In genomic region chr7:92427193-92427592, GRCh38 we compare ENCODE assay signal across 34 cellular contexts. TPM values are rescaled to one million over a fixed set of nuclear protein-coding genes. Genes with fewer than 3 reads are reported as not detected.
"Had no signal": no experiment of that assay in that cellular context is flagged by ENCODE, and none has a peak within 500 bp of the region (broad histone marks: within the 10 kb centered on the region; RNA-seq: fewer than 3 reads in every experiment).

No MANE protein-coding gene starts in this region.

- FAIRE-seq: colon, endometrium, islet of Langerhans, keratinocyte had no signal

- H3K27ac ChIP-seq: coronary artery, dorsolateral prefrontal cortex, epithelial cell of prostate, esophagus squamous epithelium, gastrocnemius medialis, heart right ventricle, left lung, lower lobe of right lung had no signal

- H3K9me3 ChIP-seq: esophagus squamous epithelium, gastrocnemius medialis, heart right ventricle, left lung, lower lobe of right lung had no signal

- H3K4me3 Mint-ChIP-seq: effector memory CD8-positive, alpha-beta T cell; endodermal cell; memory B cell had no signal

- H3K36me3 ChIP-seq: esophagus squamous epithelium, gastrocnemius medialis, heart right ventricle, left lung, lower lobe of right lung had no signal

- ATAC-seq: effector memory CD8-positive, alpha-beta T cell; esophagus mucosa; gastrocnemius medialis; heart right ventricle; left cardiac atrium; left lung; left ventricle myocardium superior; lower lobe of right lung had no signal

- H3K4me3 ChIP-seq: coronary artery, dorsolateral prefrontal cortex, esophagus squamous epithelium, gastrocnemius medialis, heart right ventricle, left lung, lower lobe of right lung had no signal

- H3K9me3 Mint-ChIP-seq: effector memory CD8-positive, alpha-beta T cell; endodermal cell; memory B cell had no signal

- DNase-seq: dermis blood vessel endothelial cell; dorsolateral prefrontal cortex; effector CD4-positive, alpha-beta T cell; effector memory CD8-positive, alpha-beta T cell; endodermal cell; erythroblast; esophagus squamous epithelium; foreskin fibroblast; foreskin melanocyte; gastrocnemius medialis; glutamatergic neuron; head of caudate nucleus; heart right ventricle; hippocampal formation; left cardiac atrium; left lung; left ventricle myocardium superior; lower lobe of right lung; mesendoderm; midbrain had no signal

- H3K27ac Mint-ChIP-seq: effector memory CD8-positive, alpha-beta T cell; endodermal cell; memory B cell had no signal

- H3K4me1 ChIP-seq: gastrocnemius medialis had no signal

- H3K36me3 Mint-ChIP-seq: memory B cell had no signal

RNA-seq across cellular contexts. Expression of gene ERVW-1, which starts 50.6 kb away (rescaled TPM):
- total RNA-seq: dermis blood vessel endothelial cell, esophagus mucosa, esophagus squamous epithelium, glomerular endothelial cell, heart right ventricle, kidney epithelial cell, left cardiac atrium, left lung, left ventricle myocardium superior, lower leg skin, lower lobe of right lung, lung microvascular endothelial cell, mononuclear cell, mucosa of gallbladder had no signal
- polyA plus RNA-seq: keratinocyte had no signal
